Comparison of ENCODE assay signal across 28 cellular contexts in the genomic region with DNA sequence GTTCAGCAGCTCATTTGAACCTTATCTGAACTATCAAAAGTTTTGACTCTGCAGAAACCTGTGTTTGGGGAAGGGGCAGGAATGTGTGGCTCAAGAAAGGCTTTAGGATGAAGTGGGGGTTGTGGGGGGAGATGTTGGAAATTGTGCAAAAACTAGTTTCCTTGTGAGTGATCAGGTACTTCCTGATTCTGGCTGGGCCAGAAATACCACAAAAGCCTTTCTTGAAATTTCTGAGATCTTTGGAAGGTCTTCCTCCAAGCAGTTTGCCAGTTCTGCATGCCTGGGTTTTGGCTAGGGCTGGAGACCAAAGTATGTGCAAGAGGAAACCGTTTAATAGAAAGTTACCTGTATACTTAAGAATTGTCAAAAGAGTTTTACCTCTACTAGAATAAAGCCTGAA.
"Had no signal": no experiment of that assay in that cellular context is flagged by ENCODE, and none has a peak within 500 bp of the region (broad histone marks: within the 10 kb centered on the region; RNA-seq: fewer than 3 reads in every experiment).

No MANE protein-coding gene starts in this region.

- H3K36me3 Mint-ChIP-seq: naive B cell, WTC11 had no signal

- H3K4me1 Mint-ChIP-seq: activated CD4-positive, alpha-beta memory T cell treated with anti-CD3 and anti-CD28 coated beads, Interleukin-2, amount 10 ng/mL, durations not matched to agents 7 days and 5 days; activated CD4-positive, alpha-beta T cell treated with anti-CD3 and anti-CD28 coated beads, Interleukin-2, amount 10 ng/mL, durations not matched to agents 7 days and 5 days; naive B cell had no signal

- H3K9me3 Mint-ChIP-seq: activated CD4-positive, alpha-beta T cell treated with anti-CD3 and anti-CD28 coated beads, Interleukin-2, amount 10 ng/mL, durations not matched to agents 7 days and 5 days had no signal

- H3K27ac Mint-ChIP-seq: activated CD4-positive, alpha-beta memory T cell treated with anti-CD3 and anti-CD28 coated beads, Interleukin-2, amount 10 ng/mL, durations not matched to agents 7 days and 5 days; activated CD4-positive, alpha-beta T cell treated with anti-CD3 and anti-CD28 coated beads, Interleukin-2, amount 10 ng/mL, durations not matched to agents 7 days and 5 days; activated T-cell treated with anti-CD3 and anti-CD28 coated beads, Interleukin-2, amount 50 U/mL, for 24 hours; effector memory CD8-positive, alpha-beta T cell; naive B cell; WTC11 had no signal

- H3K27me3 ChIP-seq: brain microvascular endothelial cell, gastroesophageal sphincter, hepatocyte, pancreas, testis, transverse colon had no signal

- H3K9me3 ChIP-seq: gastroesophageal sphincter, pancreas, psoas muscle, testis, transverse colon had no signal

- H3K4me1 ChIP-seq: gastroesophageal sphincter, pancreas, psoas muscle, testis, transverse colon had no signal

- H3K4me3 Mint-ChIP-seq: activated CD4-positive, alpha-beta memory T cell treated with anti-CD3 and anti-CD28 coated beads, Interleukin-2, amount 10 ng/mL, durations not matched to agents 7 days and 5 days; activated CD4-positive, alpha-beta T cell treated with anti-CD3 and anti-CD28 coated beads, Interleukin-2, amount 10 ng/mL, durations not matched to agents 7 days and 5 days; activated T-cell treated with anti-CD3 and anti-CD28 coated beads, Interleukin-2, amount 50 U/mL, for 24 hours; effector memory CD8-positive, alpha-beta T cell; naive B cell; WTC11 had no signal

- H3K4me3 ChIP-seq: coronary artery, gastroesophageal sphincter, hepatocyte, pancreas, psoas muscle, testis, transverse colon had no signal

- H3K27me3 Mint-ChIP-seq: activated CD4-positive, alpha-beta memory T cell treated with anti-CD3 and anti-CD28 coated beads, Interleukin-2, amount 10 ng/mL, durations not matched to agents 7 days and 5 days; activated CD4-positive, alpha-beta T cell treated with anti-CD3 and anti-CD28 coated beads, Interleukin-2, amount 10 ng/mL, durations not matched to agents 7 days and 5 days; activated T-cell treated with anti-CD3 and anti-CD28 coated beads, Interleukin-2, amount 50 U/mL, for 24 hours; effector memory CD8-positive, alpha-beta T cell had no signal

- H3K79me2 ChIP-seq: hepatocyte had no signal

- FAIRE-seq: astrocyte, pancreas had no signal

- DNase-seq: activated CD4-positive, alpha-beta memory T cell treated with anti-CD3 and anti-CD28 coated beads, Interleukin-2, amount 10 ng/mL, durations not matched to agents 7 days and 5 days; activated CD4-positive, alpha-beta T cell treated with anti-CD3 and anti-CD28 coated beads for 1 hour; activated CD4-positive, alpha-beta T cell treated with anti-CD3 and anti-CD28 coated beads, Interleukin-2, amount 10 ng/mL, durations not matched to agents 7 days and 5 days; activated CD8-positive, alpha-beta memory T cell treated with anti-CD3 and anti-CD28 coated beads, Interleukin-2, amount 50 U/mL, for 48 hours; activated gamma-delta T cell treated with Interleukin-2 at 50 U/mL for 16 hours; activated naive CD4-positive, alpha-beta T cell treated with anti-CD3 and anti-CD28 coated beads, Interleukin-2, amount 50 U/mL, for 16 hours; activated T-cell treated with anti-CD3 and anti-CD28 coated beads, Interleukin-2, amount 50 U/mL, for 24 hours; amniotic stem cell; brain microvascular endothelial cell; effector memory CD8-positive, alpha-beta T cell; erythroblast; islet precursor cell; left colon; mammary epithelial cell; naive B cell; nucleus accumbens; pancreas; psoas muscle; right cardiac atrium; stimulated activated naive CD8-positive, alpha-beta T cell treated with anti-CD3 and anti-CD28 coated beads, Interleukin-15, Interleukin-2, amounts not matched to agents 100 U/mL and 50 U/mL, for 24 hours; T-helper 2 cell; testis; transverse colon had no signal

- H3K4me2 ChIP-seq: hepatocyte had no signal

- H2AFZ ChIP-seq: hepatocyte had no signal

- H3K36me3 ChIP-seq: brain microvascular endothelial cell, gastroesophageal sphincter, pancreas, transverse colon had no signal

- H3K27ac ChIP-seq: brain microvascular endothelial cell, coronary artery, gastroesophageal sphincter, hepatocyte, pancreas, psoas muscle, testis, transverse colon had no signal
